19 cellular contexts compared by ENCODE assay signal in genomic region chr13:93220073-93220472, GRCh38. TPM values are rescaled to one million over a fixed set of nuclear protein-coding genes. Genes with fewer than 3 reads are reported as not detected.
DNase-seq lines count a peak whose midpoint lies in the region; ATAC-seq, FAIRE-seq and TF ChIP-seq lines count a peak whose summit lies in the region.
"Had no signal": no experiment of that assay in that cellular context is flagged by ENCODE, and none has a peak within 500 bp of the region (broad histone marks: within the 10 kb centered on the region; RNA-seq: fewer than 3 reads in every experiment).

No MANE protein-coding gene starts in this region.

- H3K18ac ChIP-seq in trophoblast cell (ENCODE audit: low read length) = no peak overlapping the region

- no peak overlapping the region for H3K27ac ChIP-seq in endodermal cell (ENCODE audit: low read depth, low read length)
- no peak overlapping the region for H3K27ac ChIP-seq in trophoblast cell (ENCODE audit: low read depth, low read length)
- H3K27ac ChIP-seq: 22Rv1, BLaER1, GM23248 had no signal

- H2BK120ac ChIP-seq in trophoblast cell (ENCODE audit: insufficient read depth, low read length, poor library complexity) = no peak overlapping the region

- ATAC-seq in HG03095 (IDR thresholded peaks at IDR 0.05; ENCODE audit: unreplicated experiment) = no peak

- H4K12ac ChIP-seq in trophoblast cell (ENCODE audit: low read depth, low read length) = no peak overlapping the region

- no peak overlapping the region for H3K9ac ChIP-seq in endodermal cell (ENCODE audit: extremely low read depth, low read length, poor library complexity, severe bottlenecking)
- no peak overlapping the region for H3K9ac ChIP-seq in trophoblast cell (ENCODE audit: low read length)
- H3K9ac ChIP-seq: BLaER1, GM23248 had no signal

- H4K8ac ChIP-seq in trophoblast cell (ENCODE audit: low read depth, low read length) = no peak overlapping the region

- H3K9me3 Mint-ChIP-seq in endodermal cell = peaks cover 4% of the 10 kb centered on the region

- H3K4me3 Mint-ChIP-seq in endodermal cell = no peak overlapping the region
- H3K4me3 Mint-ChIP-seq: CD4-positive, CD25-positive, alpha-beta regulatory T cell had no signal

- H2BK12ac ChIP-seq in trophoblast cell (ENCODE audit: low read length) = no peak overlapping the region

- peak; percentile 81 for FAIRE-seq in H54 (lab: Jason Lieb, UNC)
- FAIRE-seq: GM12891, HTR-8/SVneo had no signal

- H3K27me3 Mint-ChIP-seq in endodermal cell (ENCODE audit: insufficient read depth) = no peaks in the 10 kb centered on the region

- H3K4me1 ChIP-seq in endodermal cell (ENCODE audit: control insufficient read depth, insufficient read depth, low read length) = peaks cover 7% of the 10 kb centered on the region
- H3K4me1 ChIP-seq in trophoblast cell (ENCODE audit: control insufficient read depth in 1 of 2, insufficient read depth in 2 of 2, low read length in 2 of 2) = peaks cover 6% of the 10 kb centered on the region in 2 experiments
- H3K4me1 ChIP-seq: BLaER1 had no signal

- H3K9me3 ChIP-seq in endodermal cell (ENCODE audit: control insufficient read depth, low read length) (no peaks in the 10 kb centered on the region), trophoblast cell (ENCODE audit: insufficient read depth, low read depth, low read length) (no peaks in the 10 kb centered on the region)
- H3K9me3 ChIP-seq: BLaER1 had no signal

- TF ChIP-seq POLR2A in H54 (IDR thresholded peaks at IDR 0.05; ENCODE audit: low read depth, low read length) = no peak

- peaks cover 5% of the 10 kb centered on the region for H3K36me3 Mint-ChIP-seq in endodermal cell (ENCODE audit: low read depth)
- H3K36me3 Mint-ChIP-seq: CD4-positive, CD25-positive, alpha-beta regulatory T cell had no signal

- WGBS in endodermal cell (ENCODE audit: insufficient coverage in 1 of 2, insufficient read length in 1 of 2), 2 experiments = 57 to 67% methylated on average over 3 of the region's 3 CpGs
- WGBS in trophoblast cell (ENCODE audit: extremely low coverage, insufficient coverage, insufficient read length) = no CpG with 5 or more reads among the region's 3 CpGs

- no peak overlapping the region for H3K23ac ChIP-seq in trophoblast cell (ENCODE audit: low read length)

- peak overlapping the region; percentile 13 for H3K4me3 ChIP-seq in endodermal cell (ENCODE audit: low read length)
- H3K4me3 ChIP-seq in trophoblast cell (ENCODE audit: low read depth, low read length) = no peak overlapping the region
- H3K4me3 ChIP-seq: BLaER1, GM23248 had no signal

- no peak for TF ChIP-seq CTCF in endodermal cell (conservative IDR thresholded peaks at IDR 0.05)

- no peak overlapping the region for H2AFZ ChIP-seq in trophoblast cell (ENCODE audit: insufficient read depth, low read length, poor library complexity)
- H2AFZ ChIP-seq: GM23248 had no signal

- H2AK5ac ChIP-seq in trophoblast cell (ENCODE audit: low read length) = no peak overlapping the region

- no peak overlapping the region for H3K4ac ChIP-seq in trophoblast cell (ENCODE audit: low read depth, low read length)

- DNase-seq in DMS 273 (lab: John Stamatoyannopoulos, UW; ENCODE audit: unreplicated experiment) = peak; percentile 2
- DNase-seq in DMS 273 treated with DMSO at 0.1 percent for 48 hours (lab: John Stamatoyannopoulos, UW) = no peak
- DNase-seq in H54 (ENCODE audit: insufficient read length, low spot score) = no peak
- DNase-seq in NCI-H69 (lab: John Stamatoyannopoulos, UW) = peak; percentile 28
- no peak for DNase-seq in endodermal cell
- DNase-seq in KG1 (lab: John Stamatoyannopoulos, UW) = no peak
- no peak for DNase-seq in trophoblast cell
- DNase-seq: AML-193; CD4-positive, CD25-positive, alpha-beta regulatory T cell; DMS153; DMS79 treated with DMSO at 0.1 percent for 48 hours; EL; GM23248; H7 had no signal

- peaks cover 49% of the 10 kb centered on the region for H3K4me1 Mint-ChIP-seq in endodermal cell
- H3K4me1 Mint-ChIP-seq: CD4-positive, CD25-positive, alpha-beta regulatory T cell had no signal

- no peaks in the 10 kb centered on the region for H3K79me2 ChIP-seq in trophoblast cell (ENCODE audit: control insufficient read depth, insufficient read depth, low read length, poor library complexity)

- H3K79me1 ChIP-seq in trophoblast cell (ENCODE audit: low read length) = peaks cover 6% of the 10 kb centered on the region

- H3K36me3 ChIP-seq in endodermal cell (ENCODE audit: control insufficient read depth, insufficient read depth, low read length) = peaks cover 25% of the 10 kb centered on the region
- no peaks in the 10 kb centered on the region for H3K36me3 ChIP-seq in trophoblast cell (ENCODE audit: control insufficient read depth in 1 of 2, insufficient read depth in 2 of 2, low read length in 2 of 2)
- H3K36me3 ChIP-seq: BLaER1 had no signal

- H3K27ac Mint-ChIP-seq in endodermal cell = no peak overlapping the region
- H3K27ac Mint-ChIP-seq: CD4-positive, CD25-positive, alpha-beta regulatory T cell had no signal

- no peak overlapping the region for H3K14ac ChIP-seq in trophoblast cell (ENCODE audit: low read length)

- no peak overlapping the region for H4K91ac ChIP-seq in trophoblast cell (ENCODE audit: low read depth, low read length)

- no peak overlapping the region for H2BK5ac ChIP-seq in trophoblast cell (ENCODE audit: low read depth, low read length, poor library complexity)

- no peak overlapping the region for H3K4me2 ChIP-seq in trophoblast cell (ENCODE audit: low read length)
- H3K4me2 ChIP-seq: BLaER1 had no signal

- H3K27me3 ChIP-seq in endodermal cell (ENCODE audit: control insufficient read depth, insufficient read depth, low read length, poor library complexity, severe bottlenecking) (no peaks in the 10 kb centered on the region), trophoblast cell (ENCODE audit: insufficient read depth, low read length) (no peaks in the 10 kb centered on the region)
- H3K27me3 ChIP-seq: BLaER1 had no signal

RNA-seq across cellular contexts. Expression of gene GPC6, which starts 6.5 kb away (rescaled TPM):
- total RNA-seq in endodermal cell = 10 to 100 TPM; 69.6 to 80.4 TPM
- polyA plus RNA-seq in endodermal cell (2013, experiment 1 of 2) = 33.2 TPM
- polyA plus RNA-seq in endodermal cell (2013, experiment 2 of 2) = 36.2 TPM
- 22.2 and 22.9 TPM in 2 replicates for polyA plus RNA-seq in trophoblast cell (2013)
- total RNA-seq: CD4-positive, CD25-positive, alpha-beta regulatory T cell had no signal
- polyA plus RNA-seq: CD4-positive, CD25-positive, alpha-beta regulatory T cell had no signal

Comparison
In these comparisons a context has a peak if more than half of its experiments do, and no peak if none do; other contexts are left out.
1. DNase-seq: peak in DMS 273 (single experiment) and NCI-H69 (single experiment); none in DMS 273 treated with DMSO at 0.1 percent for 48 hours (single experiment), H54 (single experiment), endodermal cell (single experiment), KG1 (single experiment) and trophoblast cell (0 of 2).